ENCODE assay signal across 9 cellular contexts in the genomic region with DNA sequence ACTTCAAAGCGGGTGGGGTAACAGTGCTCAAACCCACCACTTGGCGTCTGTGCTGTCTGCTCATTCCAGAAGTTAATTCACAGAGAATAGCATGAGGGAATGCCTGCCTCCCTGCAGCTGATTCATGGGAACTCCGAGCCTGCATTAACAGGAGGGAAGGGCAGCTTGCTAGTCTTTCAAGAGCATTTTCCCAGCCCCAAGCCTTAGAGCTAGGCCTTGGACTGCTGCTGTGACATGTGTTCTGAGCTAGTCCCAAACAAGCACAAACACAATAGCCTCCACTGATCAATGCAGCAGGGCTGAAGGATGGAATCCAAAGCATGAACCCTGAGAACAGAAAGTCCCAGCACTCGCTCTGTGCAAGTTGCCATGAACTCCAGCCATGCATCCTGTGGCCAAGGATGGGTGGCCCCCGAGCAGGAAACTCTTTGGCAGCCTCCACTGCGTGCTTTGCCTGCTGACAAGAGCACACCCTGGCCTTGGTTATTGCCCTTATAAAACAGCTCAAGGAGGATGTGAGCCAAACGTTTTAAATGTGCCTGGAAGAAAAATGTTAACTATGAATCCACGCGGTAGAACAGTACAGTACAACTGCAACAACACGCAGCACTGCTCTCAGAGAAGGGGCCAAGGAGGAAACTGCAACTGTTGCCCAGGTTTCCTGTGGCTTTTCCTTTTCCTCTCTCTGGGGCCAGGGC.
DNase-seq lines count a peak whose midpoint lies in the region; ATAC-seq, FAIRE-seq and TF ChIP-seq lines count a peak whose summit lies in the region.
"Had no signal": no experiment of that assay in that cellular context is flagged by ENCODE, and none has a peak within 500 bp of the region (broad histone marks: within the 10 kb centered on the region; RNA-seq: fewer than 3 reads in every experiment).

No MANE protein-coding gene starts in this region.

- H3K36me3 ChIP-seq in IMR-90 (ENCODE audit: control insufficient read depth, insufficient read depth, low read length) (no peaks in the 10 kb centered on the region), H1 (ENCODE audit: control insufficient read depth in 2 of 4, insufficient read depth in 4 of 4, low read length in 3 of 4) (no peaks in the 10 kb centered on the region), right lobe of liver (no peaks in the 10 kb centered on the region), stomach (no peaks in the 10 kb centered on the region), PC-9 (ENCODE audit: low read depth) (no peaks in the 10 kb centered on the region)

- peaks cover 2% of the 10 kb centered on the region; the same call in 1 of the 2 replicates for H3K9me3 ChIP-seq in IMR-90 (ENCODE audit: control insufficient read depth, insufficient read depth, low read length)
- 0 out of 4 replicates have a peak, but pooled peaks cover 0 to 4% of the 10 kb centered on the region in 2 experiments for H3K9me3 ChIP-seq in H1 (ENCODE audit: insufficient read depth in 2 of 2, low read depth in 1 of 2, low read length in 1 of 2)
- H3K9me3 ChIP-seq in right lobe of liver, result no peaks in the 10 kb centered on the region
- no peaks in the 10 kb centered on the region for H3K9me3 ChIP-seq in stomach
- H3K9me3 ChIP-seq in PC-9 (ENCODE audit: insufficient read depth, low read depth), result no peaks in the 10 kb centered on the region

- H2BK20ac ChIP-seq in IMR-90 (ENCODE audit: low read depth, low read length) (no peak overlapping the region; the same call in 1 of the 2 replicates), H1 (ENCODE audit: low read length) (no peak overlapping the region)

- H4K5ac ChIP-seq in IMR-90 (ENCODE audit: low read depth, low read length), result no peak overlapping the region; the same call in 1 of the 2 replicates
- no peak overlapping the region for H4K5ac ChIP-seq in H1 (ENCODE audit: insufficient read length, low read depth, low read length)

- H4K20me1 ChIP-seq in IMR-90 (ENCODE audit: insufficient read depth, low read length), result no peaks in the 10 kb centered on the region
- no peaks in the 10 kb centered on the region for H4K20me1 ChIP-seq in H1 (replicated peaks in 1 of 2; ENCODE audit: control insufficient read depth in 1 of 2, insufficient read depth in 2 of 2, low read length in 2 of 2)
- H4K20me1 ChIP-seq in PC-9 (ENCODE audit: insufficient read depth), result no peaks in the 10 kb centered on the region

- H2BK15ac ChIP-seq in IMR-90 (ENCODE audit: low read depth, low read length), result no peak overlapping the region
- H2BK15ac ChIP-seq in H1 (ENCODE audit: low read length), result no peak overlapping the region

- H3K56ac ChIP-seq in IMR-90 (ENCODE audit: extremely low read depth, insufficient read depth, low read length) (no peak overlapping the region), H1 (replicated peaks; ENCODE audit: insufficient read length, low read depth, low read length) (no peak overlapping the region)

- H3K23ac ChIP-seq in IMR-90 (ENCODE audit: low read depth, low read length), result no peak overlapping the region
- no peak overlapping the region for H3K23ac ChIP-seq in H1 (ENCODE audit: insufficient read length)

- no peak overlapping the region for H4K91ac ChIP-seq in IMR-90 (ENCODE audit: insufficient read depth, low read depth, low read length)
- no peak overlapping the region for H4K91ac ChIP-seq in H1 (replicated peaks; ENCODE audit: insufficient read length, low read length)

- H3K4me1 ChIP-seq in IMR-90 (ENCODE audit: control insufficient read depth, insufficient read depth, low read length) (peaks cover 7% of the 10 kb centered on the region; the same call in 1 of the 2 replicates), H1 (replicated peaks in 1 of 4; ENCODE audit: control insufficient read depth in 3 of 4, insufficient read depth in 4 of 4, low read length in 3 of 4) (peaks cover 0 to 3% (median 0%) of the 10 kb centered on the region in 4 experiments; a peak in 1 of 7 replicates), right lobe of liver (no peaks in the 10 kb centered on the region), stomach (peaks cover 5 to 23% (median 15%) of the 10 kb centered on the region in 4 donors), PC-9 (replicated peaks; ENCODE audit: insufficient read depth) (no peaks in the 10 kb centered on the region)

- H3K4me2 ChIP-seq in IMR-90 (ENCODE audit: low read depth, low read length), result peak overlapping the region; percentile 56
- no peak overlapping the region; a peak in 1 of 4 replicates for H3K4me2 ChIP-seq in H1 (ENCODE audit: insufficient read depth in 1 of 2, low read depth in 2 of 2, low read length in 2 of 2)
- H3K4me2 ChIP-seq in PC-9, result no peak overlapping the region

- 0 out of 2 replicates have a peak, but pooled peaks cover 3% of the 10 kb centered on the region for H3K9me2 ChIP-seq in PC-9 (ENCODE audit: insufficient read depth)

- TF ChIP-seq RAD21 in IMR-90 (IDR thresholded peaks at IDR 0.05; ENCODE audit: low read length), result no peak
- TF ChIP-seq RAD21 in H1 (IDR thresholded peaks at IDR 0.05 in 1 of 2, conservative IDR thresholded peaks at IDR 0.05 in 1 of 2; ENCODE audit: low read depth in 2 of 2, low read length in 2 of 2), result no peak

- peak overlapping the region; percentile 54; the same call in 1 of the 2 replicates for H3K27ac ChIP-seq in IMR-90 (ENCODE audit: insufficient read depth, low read length)
- no peak overlapping the region for H3K27ac ChIP-seq in H1 (ENCODE audit: low read depth, low read length)
- peak overlapping the region in 1 of 3 donors; percentile 53 for H3K27ac ChIP-seq in right lobe of liver
- peak overlapping the region in 4 of 5 donors; percentile 58 to 76 (median 74) for H3K27ac ChIP-seq in stomach
- no peak overlapping the region for H3K27ac ChIP-seq in PC-9

- ATAC-seq in IMR-90 (ENCODE audit: low read depth) (peak; percentile 92), right lobe of liver (peak; percentile 79 to 91 (median 82))
- ATAC-seq in stimulated activated naive CD8-positive, alpha-beta T cell treated with anti-CD3 and anti-CD28 coated beads, Interleukin-15, Interleukin-2, amounts not matched to agents 100 U/mL and 50 U/mL, for 24 hours, result no peak

- H4K8ac ChIP-seq in IMR-90 (ENCODE audit: low read depth in 2 of 2, low read length in 2 of 2) (peak overlapping the region in 1 of 2 experiments; percentile 49; a peak in 1 of 4 replicates), H1 (ENCODE audit: extremely low read depth, insufficient read depth, low read length) (no peak overlapping the region)

- TF ChIP-seq EP300 in H1 (IDR thresholded peaks at IDR 0.05; ENCODE audit: borderline replicate concordance in 1 of 2, low read depth in 2 of 2, low read length in 2 of 2), result no peak
- TF ChIP-seq EP300 in stomach (IDR thresholded peaks at IDR 0.05), result peak; percentile 88

- H3K14ac ChIP-seq in IMR-90 (replicated peaks; ENCODE audit: low read depth, low read length) (peak overlapping the region; percentile 35; the same call in 1 of the 2 replicates), H1 (ENCODE audit: insufficient read length) (no peak overlapping the region)

- H2AK5ac ChIP-seq in IMR-90 (ENCODE audit: low read depth, low read length) (no peak overlapping the region), H1 (ENCODE audit: low read depth, low read length) (no peak overlapping the region)

- H2AK9ac ChIP-seq in IMR-90 (replicated peaks; ENCODE audit: low read depth, low read length, poor library complexity), result no peak overlapping the region

- H3K79me2 ChIP-seq in H1 (ENCODE audit: control insufficient read depth in 1 of 2, insufficient read depth in 2 of 2, low read length in 2 of 2), result no peaks in the 10 kb centered on the region
- no peaks in the 10 kb centered on the region for H3K79me2 ChIP-seq in PC-9 (ENCODE audit: low read depth)

- dilution Hi-C loops in IMR-90 (cut with HindIII; ENCODE audit: low sequenced_read_pairs, unreplicated experiment), result no loop called here

- H3K9me1 ChIP-seq in IMR-90 (ENCODE audit: insufficient read depth, low read length), result no peaks in the 10 kb centered on the region

- peak overlapping the region; percentile 33; the same call in 1 of the 2 replicates for H3K9ac ChIP-seq in IMR-90 (ENCODE audit: low read depth, low read length)
- no peak overlapping the region for H3K9ac ChIP-seq in H1 (replicated peaks in 1 of 4; ENCODE audit: extremely low read depth in 1 of 4, low read depth in 3 of 4, low read length in 3 of 4)

- POLR2A ChIA-PET in IMR-90 (lab: Charles Lee; ENCODE audit: unreplicated experiment) (no interaction called here), H1 (lab: Charles Lee; ENCODE audit: partially characterized antibody) (interaction anchor here (0.6 kb wide), 1 partner anchor 701 kb away, joined by 3 read pairs; no protein-coding TSS in a partner anchor), PC-9 (lab: Charles Lee; ENCODE audit: unreplicated experiment) (no interaction called here)

- H2BK12ac ChIP-seq in H1 (ENCODE audit: low read depth, low read length), result no peak overlapping the region

- no peak overlapping the region for H3K4me3 ChIP-seq in IMR-90 (ENCODE audit: insufficient read depth, low read depth, low read length)
- no peak overlapping the region for H3K4me3 ChIP-seq in H1 (ENCODE audit: extremely low read depth in 1 of 4, insufficient read depth in 2 of 4, low read depth in 3 of 4, low read length in 4 of 4)
- no peak overlapping the region for H3K4me3 ChIP-seq in right lobe of liver
- H3K4me3 ChIP-seq in stomach, result no peak overlapping the region
- no peak overlapping the region for H3K4me3 ChIP-seq in PC-9

- in situ Hi-C loops in IMR-90 (cut with MboI; ENCODE audit: low sequenced_read_pairs), result no loop called here

- no peaks in the 10 kb centered on the region for H3K23me2 ChIP-seq in H1 (ENCODE audit: low read depth, low read length)

- H2AFZ ChIP-seq in IMR-90 (replicated peaks; ENCODE audit: low read length, poor library complexity) (peak overlapping the region; percentile 75), H1 (ENCODE audit: low read length) (peak overlapping the region; percentile 89), PC-9 (no peak overlapping the region)

- WGBS in IMR-90 (ENCODE audit: extremely low coverage in 2 of 2, insufficient read length in 1 of 2), 2 experiments, result 0% methylated on average over 1 of the region's 10 CpGs; no CpG with 5 or more reads in 1 of the 2 experiments
- WGBS in H1 (ENCODE audit: extremely low coverage in 1 of 2, insufficient coverage in 1 of 2, insufficient read length in 1 of 2, insufficient replicate concordance in 2 of 2, low coverage in 1 of 2, low lambda C conversion rate in 2 of 2, missing lambda C conversion rate in 1 of 2), 2 experiments, result 76% methylated on average over 10 of the region's 10 CpGs; no CpG with 5 or more reads in 1 of the 2 experiments
- WGBS in right lobe of liver (ENCODE audit: insufficient coverage, low coverage, low lambda C conversion rate, missing lambda C conversion rate), result 20% methylated on average over 6 of the region's 10 CpGs
- WGBS in stomach, 5 donors, result 17 to 27% (median 24%) methylated on average over 10 of the region's 10 CpGs

- H3K79me1 ChIP-seq in IMR-90 (ENCODE audit: low read depth in 1 of 2, low read length in 2 of 2) (no peaks in the 10 kb centered on the region), H1 (ENCODE audit: low read depth, low read length) (no peaks in the 10 kb centered on the region)

- CTCF ChIA-PET in IMR-90 (lab: Yijun Ruan, JAX), result no interaction called here
- CTCF ChIA-PET in H1 (lab: Charles Lee; ENCODE audit: partially characterized antibody), result interaction anchor here (0.6 to 1.4 kb wide), 5 partner anchors 10 to 801 kb away, joined by 3 to 4 read pairs (median 4); no protein-coding TSS in a partner anchor
- CTCF ChIA-PET in PC-9 (lab: Charles Lee), result interaction anchor here (0.7 kb wide), 1 partner anchor 16 kb away, joined by 6 read pairs; no protein-coding TSS in a partner anchor

- H3K4ac ChIP-seq in IMR-90 (ENCODE audit: low read depth, low read length) (no peak overlapping the region), H1 (replicated peaks; ENCODE audit: insufficient read length, low read depth, low read length) (no peak overlapping the region)

- BruUV-seq in IMR-90 (replicated peaks; lab: Mats Ljungman, UMichigan) (no TSS peak), PC-9 (replicated peaks; lab: Mats Ljungman, UMichigan) (no TSS peak)

- FAIRE-seq in H1 (lab: Jason Lieb, UNC) (no peak), HTR-8/SVneo (lab: Jason Lieb, UNC) (no peak)
- FAIRE-seq: endometrium had no signal

- peak; percentile 50 for DNase-seq in IMR-90
- peak in 1 of 2 experiments; percentile 45 for DNase-seq in H1 (ENCODE audit: low read depth in 1 of 2, low spot score in 2 of 2)
- DNase-seq in right lobe of liver, result peak in 2 of 3 donors; percentile 30 to 60
- peak; percentile 55 for DNase-seq in stomach
- DNase-seq in PC-9, result no peak
- no peak for DNase-seq in HTR-8/SVneo (ENCODE audit: insufficient read length, low spot score)
- DNase-seq in GM10266 (ENCODE audit: extremely low spot score), result no peak
- DNase-seq in stimulated activated naive CD8-positive, alpha-beta T cell treated with anti-CD3 and anti-CD28 coated beads, Interleukin-15, Interleukin-2, amounts not matched to agents 100 U/mL and 50 U/mL, for 24 hours, result no peak

- H3K18ac ChIP-seq in IMR-90 (ENCODE audit: low read depth, low read length) (peak overlapping the region; percentile 3; the same call in 1 of the 2 replicates), H1 (ENCODE audit: extremely low read depth, low read length) (no peak overlapping the region)

- H2BK5ac ChIP-seq in IMR-90 (ENCODE audit: low read depth, low read length, poor library complexity, severe bottlenecking) (no peak overlapping the region), H1 (ENCODE audit: low read depth, low read length) (no peak overlapping the region)

- H3K27me3 ChIP-seq in IMR-90 (ENCODE audit: control insufficient read depth, insufficient read depth, low read length) (no peaks in the 10 kb centered on the region), H1 (replicated peaks in 1 of 4; ENCODE audit: control insufficient read depth in 3 of 4, extremely low read depth in 1 of 4, insufficient read depth in 3 of 4, low read length in 3 of 4) (no peaks in the 10 kb centered on the region), right lobe of liver (no peaks in the 10 kb centered on the region), stomach (no peaks in the 10 kb centered on the region), PC-9 (ENCODE audit: insufficient read depth, low read depth) (no peaks in the 10 kb centered on the region)

- H2BK120ac ChIP-seq in IMR-90 (ENCODE audit: low read depth, low read length) (0 out of 2 replicates have a peak overlapping the region, but pooled peaks have one; percentile 16), H1 (replicated peaks; ENCODE audit: low read depth, low read length) (no peak overlapping the region)

- intact Hi-C loops in IMR-90 (cut with micrococcal nuclease) (loop anchor here (5.0 kb wide), 1 partner anchor 425 kb away; no protein-coding TSS in a partner anchor), right lobe of liver (cut with DNase I) (no loop called here), stomach (cut with DNase I; ENCODE audit: low total_unique reads) (no loop called here), PC-9 (cut with micrococcal nuclease; ENCODE audit: unreplicated experiment) (no loop called here)

- H3F3A ChIP-seq in PC-9 (ENCODE audit: insufficient read depth, low read depth), result no peaks in the 10 kb centered on the region

- TF ChIP-seq CTCF in IMR-90 (conservative IDR thresholded peaks at IDR 0.05; ENCODE audit: low read depth, low read length), result no peak
- TF ChIP-seq CTCF in H1 (IDR thresholded peaks at IDR 0.05; ENCODE audit: control extremely low read depth in 1 of 3, insufficient read depth in 1 of 3, low read depth in 1 of 3, low read length in 3 of 3), result peak in 1 of 3 experiments; percentile 26; a peak in 1 of 4 replicates
- TF ChIP-seq CTCF in right lobe of liver (IDR thresholded peaks at IDR 0.05), result no peak
- TF ChIP-seq CTCF in stomach (IDR thresholded peaks at IDR 0.05), result peak in 1 of 7 experiments; percentile 9
- TF ChIP-seq CTCF in PC-9 (conservative IDR thresholded peaks at IDR 0.05), result no peak
- no peak for TF ChIP-seq CTCF in GM10266 (IDR thresholded peaks at IDR 0.05; ENCODE audit: control insufficient read depth, insufficient read depth, low read depth, missing control alignments)

- TF ChIP-seq POLR2A in IMR-90 (IDR thresholded peaks at IDR 0.05; ENCODE audit: low read depth, low read length), result no peak
- no peak for TF ChIP-seq POLR2A in H1 (IDR thresholded peaks at IDR 0.05; ENCODE audit: control extremely low read depth in 1 of 2, low read depth in 2 of 2, low read length in 2 of 2)
- no peak for TF ChIP-seq POLR2A in right lobe of liver (IDR thresholded peaks at IDR 0.05)
- TF ChIP-seq POLR2A in stomach (IDR thresholded peaks at IDR 0.05), result no peak

Comparison
In these comparisons a context has a peak if more than half of its experiments do, and no peak if none do; other contexts are left out.
1. DNase-seq: peak in IMR-90 (single experiment), right lobe of liver (2 of 3) and stomach (single experiment); none in PC-9 (0 of 2), HTR-8/SVneo (single experiment), GM10266 (single experiment) and stimulated activated naive CD8-positive, alpha-beta T cell treated with anti-CD3 and anti-CD28 coated beads, Interleukin-15, Interleukin-2, amounts not matched to agents 100 U/mL and 50 U/mL, for 24 hours (single experiment).
2. H3K27ac ChIP-seq: peak in IMR-90 (single experiment) and stomach (4 of 5); none in H1 (single experiment) and PC-9 (single experiment).